In the genomic region with DNA sequence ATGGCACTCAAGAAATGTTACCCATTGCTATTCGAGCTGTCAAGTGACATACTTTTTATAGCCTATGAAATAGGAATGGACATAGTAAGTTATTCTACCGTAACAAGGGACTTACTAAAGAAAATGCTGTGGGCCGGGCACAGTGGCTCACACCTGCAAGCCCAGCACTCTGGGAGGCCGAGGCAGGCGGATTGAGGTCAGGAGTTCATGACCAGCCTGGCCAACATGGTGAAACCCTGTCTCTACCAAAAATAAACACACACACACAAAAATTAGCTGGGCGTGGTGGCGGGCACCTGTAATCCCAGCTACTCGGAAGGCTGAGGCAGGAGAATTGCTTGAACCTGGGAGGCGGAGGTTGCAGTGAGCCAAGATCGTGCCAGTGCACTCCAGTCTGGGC, we compare ENCODE assay signal across 9 cellular contexts. TPM values are rescaled to one million over a fixed set of nuclear protein-coding genes. Genes with fewer than 3 reads are reported as not detected.
DNase-seq lines count a peak whose midpoint lies in the region; ATAC-seq and TF ChIP-seq lines count a peak whose summit lies in the region.
"Not testable (repeated sequence)": the region's sequence is repeated elsewhere in the genome, so short reads cannot be mapped to it uniquely, and the experiment has no call there.
"Had no signal": no experiment of that assay in that cellular context is flagged by ENCODE, and none has a peak within 500 bp of the region (broad histone marks: within the 10 kb centered on the region; RNA-seq: fewer than 3 reads in every experiment).

No MANE protein-coding gene starts in this region.

- H3K9ac ChIP-seq in MM.1S (ENCODE audit: low read length); SU-DHL-6 (ENCODE audit: low read length): not testable (repeated sequence)

- BruUV-seq in OCI-LY7 (replicated peaks; lab: Mats Ljungman, UMichigan) = not testable (repeated sequence)

- POLR2A ChIA-PET in OCI-LY7 (lab: Charles Lee) = interaction anchor here (0.6 to 3.9 kb wide), 7 partner anchors 9 to 1758 kb away, joined by 3 to 32 read pairs (median 4); no protein-coding TSS in a partner anchor

- not testable (repeated sequence) for H3F3A ChIP-seq in MM.1S (ENCODE audit: insufficient read depth, low read length)
- peaks cover 73% of the 10 kb centered on the region for H3F3A ChIP-seq in SU-DHL-6 (ENCODE audit: insufficient read depth)

- H3K27me3 ChIP-seq in MM.1S (replicated peaks; ENCODE audit: insufficient read depth, low read length); SU-DHL-6 (ENCODE audit: low read length); right lobe of liver: not testable (repeated sequence)
- H3K27me3 ChIP-seq in osteoblast (ENCODE audit: insufficient read depth, low read length) (peaks cover 24% of the 10 kb centered on the region), upper lobe of right lung (peaks cover 21% of the 10 kb centered on the region)

- CTCF ChIA-PET in OCI-LY7 (lab: Charles Lee; ENCODE audit: unreplicated experiment) = not testable (repeated sequence)

- not testable (repeated sequence) for TF ChIP-seq CTCF in MM.1S (IDR thresholded peaks at IDR 0.05; ENCODE audit: low read length); OCI-LY7 (conservative IDR thresholded peaks at IDR 0.05; ENCODE audit: low read length); SU-DHL-6 (IDR thresholded peaks at IDR 0.05; ENCODE audit: insufficient read depth, low read length, poor library complexity, severe bottlenecking); right lobe of liver (IDR thresholded peaks at IDR 0.05); osteoblast (IDR thresholded peaks at IDR 0.05; ENCODE audit: extremely low read depth, low read depth, low read length); upper lobe of right lung (IDR thresholded peaks at IDR 0.05)

- not testable (repeated sequence) for H3K4me2 ChIP-seq in MM.1S (ENCODE audit: low read depth, low read length); osteoblast (ENCODE audit: insufficient read depth, low read length)
- H3K4me2 ChIP-seq in OCI-LY7 (ENCODE audit: low read length) (peak overlapping the region; percentile 49), SU-DHL-6 (ENCODE audit: low read depth, low read length, poor library complexity, severe bottlenecking) (peak overlapping the region; percentile 84)

- H3K36me3 ChIP-seq in MM.1S (replicated peaks; ENCODE audit: insufficient read depth, low read length); OCI-LY7 (ENCODE audit: insufficient read depth, low read length); SU-DHL-6 (ENCODE audit: low read length); right lobe of liver; osteoblast (ENCODE audit: insufficient read depth, low read length); upper lobe of right lung: not testable (repeated sequence)

- not testable (repeated sequence) for H3K9me2 ChIP-seq in MM.1S (replicated peaks; ENCODE audit: insufficient read depth, low read length); OCI-LY7 (ENCODE audit: insufficient read depth, low read length); SU-DHL-6 (replicated peaks; ENCODE audit: insufficient read depth, low read length)

- not testable (repeated sequence) for H3K79me2 ChIP-seq in MM.1S (ENCODE audit: low read length); OCI-LY7 (ENCODE audit: insufficient read depth, low read depth, low read length); SU-DHL-6 (ENCODE audit: insufficient read depth, low read length); osteoblast (ENCODE audit: insufficient read depth, low read length)

- not testable (repeated sequence) for H3K4me3 ChIP-seq in MM.1S (ENCODE audit: low read length); OCI-LY7 (ENCODE audit: low read depth, low read length, poor library complexity, severe bottlenecking); SU-DHL-6 (ENCODE audit: insufficient read depth, low read length, poor library complexity, severe bottlenecking); right lobe of liver; osteoblast (ENCODE audit: insufficient read depth, low read length); upper lobe of right lung

- not testable (repeated sequence) for H3K27ac ChIP-seq in MM.1S (ENCODE audit: low read length); right lobe of liver; osteoblast (ENCODE audit: low read depth, low read length); upper lobe of right lung
- H3K27ac ChIP-seq in OCI-LY7 (ENCODE audit: low read depth, low read length, poor library complexity, severe bottlenecking) = peak overlapping the region; percentile 78
- H3K27ac ChIP-seq in SU-DHL-6 (ENCODE audit: low read depth, low read length) = peak overlapping the region; percentile 98

- not testable (repeated sequence) for H3K4me1 ChIP-seq in MM.1S (ENCODE audit: low read length); osteoblast (ENCODE audit: insufficient read depth, low read length); upper lobe of right lung
- H3K4me1 ChIP-seq in OCI-LY7 (ENCODE audit: insufficient read depth, low read length, poor library complexity, severe bottlenecking) (peaks cover 93% of the 10 kb centered on the region), right lobe of liver (peaks cover 0 to 38% (median 14%) of the 10 kb centered on the region in 4 donors)

- ATAC-seq in left lobe of liver (peak; percentile 69), right lobe of liver (peak; percentile 52 to 74 (median 66))
- ATAC-seq in upper lobe of right lung = not testable (repeated sequence)

- TF ChIP-seq POLR2A in right lobe of liver (IDR thresholded peaks at IDR 0.05) = not testable (repeated sequence)

- H4K20me1 ChIP-seq in MM.1S (ENCODE audit: insufficient read depth, low read length); OCI-LY7 (ENCODE audit: insufficient read depth, low read length); SU-DHL-6 (ENCODE audit: low read depth, low read length); osteoblast (ENCODE audit: insufficient read depth, low read length): not testable (repeated sequence)

- H3K9me3 ChIP-seq in MM.1S (replicated peaks; ENCODE audit: insufficient read depth, low read length); OCI-LY7 (ENCODE audit: low read length); SU-DHL-6 (ENCODE audit: insufficient read depth, low read length); right lobe of liver; osteoblast (ENCODE audit: low read depth, low read length); upper lobe of right lung: not testable (repeated sequence)

- not testable (repeated sequence) for H2AFZ ChIP-seq in MM.1S (ENCODE audit: low read length); SU-DHL-6 (ENCODE audit: low read depth, low read length, severe bottlenecking); osteoblast (ENCODE audit: low read length)
- peak overlapping the region; percentile 2; the same call in 1 of the 2 replicates for H2AFZ ChIP-seq in OCI-LY7 (ENCODE audit: low read length)

- DNase-seq in MM.1S = peak; percentile 49
- not testable (repeated sequence) for DNase-seq in OCI-LY7 (ENCODE audit: low spot score)
- peak; percentile 77 for DNase-seq in left lobe of liver (ENCODE audit: low spot score)
- DNase-seq in right lobe of liver = peak; percentile 62 to 81 (median 76)
- peak; percentile 14 for DNase-seq in osteoblast (ENCODE audit: insufficient read length, low spot score, missing footprints)
- peak; percentile 32 for DNase-seq in upper lobe of right lung

- WGBS in right lobe of liver (ENCODE audit: insufficient coverage, low coverage, low lambda C conversion rate, missing lambda C conversion rate) = 37% methylated on average over 8 of the region's 10 CpGs

- intact Hi-C loops in OCI-LY7 (cut with micrococcal nuclease; ENCODE audit: unreplicated experiment); right lobe of liver (cut with DNase I); upper lobe of right lung (cut with DNase I): not testable (repeated sequence)

RNA-seq across cellular contexts. Expression of a gene that starts 53.0 kb away (rescaled TPM):
- 4.1 and 4.4 TPM in 2 replicates for total RNA-seq in OCI-LY7 (2014; rRNA removed; shearing (Covaris generic))
- total RNA-seq in OCI-LY7 (2022) (29.0 and 35.0 TPM in 2 replicates), left lobe of liver (43.2 TPM), right lobe of liver (10 to 100 TPM in 5 of 6 experiments, 1 to 10 TPM in 1; 7.2 to 50.5 (median 16.7) TPM), osteoblast (not detected in 2 replicates), upper lobe of right lung (0.20 TPM)
- total RNA-seq: Caco-2, Calu3 had no signal
